ENCODE assay signal across 29 cellular contexts in genomic region chr1:60828944-60829343, GRCh38.
"Had no signal": no experiment of that assay in that cellular context is flagged by ENCODE, and none has a peak within 500 bp of the region (broad histone marks: within the 10 kb centered on the region; RNA-seq: fewer than 3 reads in every experiment).

No MANE protein-coding gene starts in this region.

- H3K36me3 Mint-ChIP-seq: activated CD4-positive, alpha-beta memory T cell treated with anti-CD3 and anti-CD28 coated beads for 36 hours; activated CD8-positive, alpha-beta memory T cell treated with anti-CD3 and anti-CD28 coated beads, Interleukin-2, amount 10 ng/mL, durations not matched to agents 7 days and 5 days; activated naive CD4-positive, alpha-beta T cell treated with anti-CD3 and anti-CD28 coated beads, Interleukin-2, amount 10 ng/mL, durations not matched to agents 7 days and 5 days; activated naive CD8-positive, alpha-beta T cell treated with anti-CD3 and anti-CD28 coated beads, Interleukin-2, amount 10 ng/mL, durations not matched to agents 7 days and 5 days had no signal

- H3K4me3 Mint-ChIP-seq: activated CD4-positive, alpha-beta memory T cell treated with anti-CD3 and anti-CD28 coated beads for 36 hours; activated CD4-positive, alpha-beta T cell treated with anti-CD3 and anti-CD28 coated beads for 36 hours; activated CD4-positive, alpha-beta T cell treated with anti-CD3 and anti-CD28 coated beads, Interleukin-2, amount 10 ng/mL, durations not matched to agents 24 days and 14 days; activated CD8-positive, alpha-beta memory T cell treated with anti-CD3 and anti-CD28 coated beads, Interleukin-2, amount 10 ng/mL, durations not matched to agents 7 days and 5 days; activated CD8-positive, alpha-beta T cell treated with anti-CD3 and anti-CD28 coated beads, Interleukin-2, amount 10 ng/mL, durations not matched to agents 7 days and 5 days; activated naive CD4-positive, alpha-beta T cell treated with anti-CD3 and anti-CD28 coated beads, Interleukin-2, amount 10 ng/mL, durations not matched to agents 7 days and 5 days; activated naive CD8-positive, alpha-beta T cell treated with anti-CD3 and anti-CD28 coated beads, Interleukin-2, amount 10 ng/mL, durations not matched to agents 7 days and 5 days; activated T-helper 1 cell treated with anti-CD3 and anti-CD28 coated beads, Interleukin-12 subunit alpha, Interleukin-12 subunit beta, Interleukin-2, Interleukin-4 antibody, amounts not matched to agents 30 ng/mL and 10 ng/mL and 1 ng/mL, durations not matched to agents 14 hours and 24 hours and 36 hours; effector memory CD8-positive, alpha-beta T cell had no signal

- H3K4me1 ChIP-seq: ascending aorta, esophagus squamous epithelium, gastroesophageal sphincter had no signal

- DNase-seq: activated CD4-positive, alpha-beta memory T cell treated with anti-CD3 and anti-CD28 coated beads for 36 hours; activated CD4-positive, alpha-beta T cell treated with anti-CD3 and anti-CD28 coated beads for 36 hours; activated CD4-positive, alpha-beta T cell treated with anti-CD3 and anti-CD28 coated beads, Interleukin-2, amount 10 ng/mL, durations not matched to agents 24 days and 14 days; activated CD4-positive, CD25-positive, alpha-beta regulatory T cell; activated CD4-positive, CD25-positive, alpha-beta regulatory T cell treated with anti-CD3 and anti-CD28 coated beads, Interleukin-2, amount 50 U/mL, for 72 hours; activated CD8-positive, alpha-beta memory T cell treated with anti-CD3 and anti-CD28 coated beads, Interleukin-2, amount 10 ng/mL, durations not matched to agents 7 days and 5 days; activated CD8-positive, alpha-beta memory T cell treated with anti-CD3 and anti-CD28 coated beads, Interleukin-2, amount 50 U/mL, for 4 hours; activated CD8-positive, alpha-beta T cell treated with anti-CD3 and anti-CD28 coated beads, Interleukin-2, amount 10 ng/mL, durations not matched to agents 7 days and 5 days; activated effector memory CD4-positive, alpha-beta T cell treated with anti-CD3 and anti-CD28 coated beads, Interleukin-2, amount 50 U/mL, for 16 hours; activated naive CD4-positive, alpha-beta T cell; activated naive CD4-positive, alpha-beta T cell treated with anti-CD3 and anti-CD28 coated beads, Interleukin-2, amount 10 ng/mL, durations not matched to agents 7 days and 5 days; activated naive CD8-positive, alpha-beta T cell treated with anti-CD3 and anti-CD28 coated beads, Interleukin-2, amount 10 ng/mL, durations not matched to agents 7 days and 5 days; activated T-cell treated with anti-CD3 and anti-CD28 coated beads, Interleukin-2, amount 50 U/mL, for 1 hour; activated T-cell treated with anti-CD3 and anti-CD28 coated beads, Interleukin-2, amount 50 U/mL, for 48 hours; brain microvascular endothelial cell; caudate nucleus; cortex of kidney; dermis blood vessel endothelial cell; effector CD4-positive, alpha-beta T cell; effector memory CD8-positive, alpha-beta T cell; esophagus squamous epithelium; foreskin melanocyte; T-helper 2 cell had no signal

- H3K27me3 ChIP-seq: ascending aorta, brain microvascular endothelial cell, gastroesophageal sphincter had no signal

- H3K4me3 ChIP-seq: ascending aorta, esophagus squamous epithelium, gastroesophageal sphincter had no signal

- H3K27ac Mint-ChIP-seq: activated CD4-positive, alpha-beta memory T cell treated with anti-CD3 and anti-CD28 coated beads for 36 hours; activated CD4-positive, alpha-beta T cell treated with anti-CD3 and anti-CD28 coated beads for 36 hours; activated CD4-positive, alpha-beta T cell treated with anti-CD3 and anti-CD28 coated beads, Interleukin-2, amount 10 ng/mL, durations not matched to agents 24 days and 14 days; activated CD8-positive, alpha-beta memory T cell treated with anti-CD3 and anti-CD28 coated beads, Interleukin-2, amount 10 ng/mL, durations not matched to agents 7 days and 5 days; activated CD8-positive, alpha-beta T cell treated with anti-CD3 and anti-CD28 coated beads, Interleukin-2, amount 10 ng/mL, durations not matched to agents 7 days and 5 days; activated naive CD4-positive, alpha-beta T cell treated with anti-CD3 and anti-CD28 coated beads, Interleukin-2, amount 10 ng/mL, durations not matched to agents 7 days and 5 days; activated naive CD4-positive, alpha-beta T cell treated with anti-CD3 and anti-CD28 coated beads, Interleukin-2, amount 50 U/mL, for 72 hours; activated naive CD8-positive, alpha-beta T cell treated with anti-CD3 and anti-CD28 coated beads, Interleukin-2, amount 10 ng/mL, durations not matched to agents 7 days and 5 days; activated T-helper 1 cell treated with anti-CD3 and anti-CD28 coated beads, Interleukin-12 subunit alpha, Interleukin-12 subunit beta, Interleukin-2, Interleukin-4 antibody, amounts not matched to agents 30 ng/mL and 10 ng/mL and 1 ng/mL, durations not matched to agents 14 hours and 24 hours and 36 hours; activated T-helper 2 cell treated with anti-CD3 and anti-CD28 coated beads, Interferon-gamma antibody, Interleukin-2, Interleukin-4, amounts not matched to agents 10 μg/mL and 5 μg/mL and 100 μg/mL, durations not matched to agents 14 hours and 24 hours and 36 hours; effector memory CD8-positive, alpha-beta T cell had no signal

- H3K9me3 Mint-ChIP-seq: activated CD4-positive, alpha-beta memory T cell treated with anti-CD3 and anti-CD28 coated beads for 36 hours; activated CD4-positive, alpha-beta T cell treated with anti-CD3 and anti-CD28 coated beads, Interleukin-2, amount 10 ng/mL, durations not matched to agents 24 days and 14 days; activated naive CD4-positive, alpha-beta T cell treated with anti-CD3 and anti-CD28 coated beads, Interleukin-2, amount 10 ng/mL, durations not matched to agents 7 days and 5 days; activated T-helper 1 cell treated with anti-CD3 and anti-CD28 coated beads, Interleukin-12 subunit alpha, Interleukin-12 subunit beta, Interleukin-2, Interleukin-4 antibody, amounts not matched to agents 30 ng/mL and 10 ng/mL and 1 ng/mL, durations not matched to agents 14 hours and 24 hours and 36 hours; activated T-helper 2 cell treated with anti-CD3 and anti-CD28 coated beads, Interferon-gamma antibody, Interleukin-2, Interleukin-4, amounts not matched to agents 10 μg/mL and 5 μg/mL and 100 μg/mL, durations not matched to agents 14 hours and 24 hours and 36 hours had no signal

- ATAC-seq: activated CD4-positive, alpha-beta T cell treated with anti-CD3 and anti-CD28 coated beads for 36 hours; activated CD8-positive, alpha-beta memory T cell treated with anti-CD3 and anti-CD28 coated beads, Interleukin-2, amount 10 ng/mL, durations not matched to agents 7 days and 5 days; activated CD8-positive, alpha-beta T cell treated with anti-CD3 and anti-CD28 coated beads, Interleukin-2, amount 10 ng/mL, durations not matched to agents 7 days and 5 days; activated naive CD4-positive, alpha-beta T cell treated with anti-CD3 and anti-CD28 coated beads, Interleukin-2, amount 50 U/mL, for 72 hours; effector memory CD8-positive, alpha-beta T cell; gastroesophageal sphincter had no signal

- H3K9me3 ChIP-seq: ascending aorta, esophagus squamous epithelium, gastroesophageal sphincter had no signal

- H3K4me1 Mint-ChIP-seq: activated CD4-positive, alpha-beta T cell treated with anti-CD3 and anti-CD28 coated beads, Interleukin-2, amount 10 ng/mL, durations not matched to agents 24 days and 14 days; activated naive CD4-positive, alpha-beta T cell treated with anti-CD3 and anti-CD28 coated beads, Interleukin-2, amount 10 ng/mL, durations not matched to agents 7 days and 5 days had no signal

- H3K27ac ChIP-seq: ascending aorta, brain microvascular endothelial cell, epithelial cell of prostate, esophagus squamous epithelium, gastroesophageal sphincter had no signal

- H3K36me3 ChIP-seq: ascending aorta, brain microvascular endothelial cell, esophagus squamous epithelium, gastroesophageal sphincter had no signal
